ENCODE assay signal across 3 cellular contexts in genomic region chr10:17499014-17499413, GRCh38. TPM values are rescaled to one million over a fixed set of nuclear protein-coding genes. Genes with fewer than 3 reads are reported as not detected.
"Had no signal": no experiment of that assay in that cellular context is flagged by ENCODE, and none has a peak within 500 bp of the region (broad histone marks: within the 10 kb centered on the region; RNA-seq: fewer than 3 reads in every experiment).

No MANE protein-coding gene starts in this region.

RNA-seq across cellular contexts. Expression of gene ST8SIA6, which starts 44.6 kb away (rescaled TPM):
- total RNA-seq: HepG2, HT-29 had no signal
- polyA plus RNA-seq: HepG2, IgD-negative memory B cell had no signal
